Comparison of ENCODE assay signal across 8 cellular contexts in the genomic region with DNA sequence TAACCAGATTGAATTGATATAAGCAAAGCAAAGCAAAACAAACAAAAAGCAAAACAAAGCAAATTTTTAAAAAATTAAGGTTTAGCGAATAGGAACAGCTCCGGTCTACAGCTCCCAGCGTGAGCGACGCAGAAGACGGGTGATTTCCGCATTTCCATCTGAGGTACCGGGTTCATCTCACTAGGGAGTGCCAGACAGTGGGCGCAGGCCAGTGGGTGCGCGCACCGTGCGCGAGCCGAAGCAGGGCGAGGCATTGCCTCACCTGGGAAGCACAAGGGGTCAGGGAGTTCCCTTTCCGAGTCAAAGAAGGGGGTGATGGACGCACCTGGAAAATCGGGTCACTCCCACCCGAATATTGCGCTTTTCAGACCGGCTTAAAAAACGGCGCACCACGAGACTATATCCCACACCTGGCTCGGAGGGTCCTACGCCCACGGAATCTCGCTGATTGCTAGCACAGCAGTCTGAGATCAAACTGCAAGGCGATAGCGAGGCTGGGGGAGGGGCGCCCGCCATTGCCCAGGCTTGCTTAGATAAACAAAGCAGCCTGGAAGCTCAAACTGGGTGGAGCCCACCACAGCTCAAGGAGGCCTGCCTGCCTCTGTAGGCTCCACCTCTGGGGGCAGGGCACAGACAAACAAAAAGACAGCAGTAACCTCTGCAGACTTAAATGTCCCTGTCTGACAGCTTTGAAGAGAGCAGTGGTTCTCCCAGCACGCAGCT.
DNase-seq lines count a peak whose midpoint lies in the region; ATAC-seq and TF ChIP-seq lines count a peak whose summit lies in the region.
"Not testable (repeated sequence)": the region's sequence is repeated elsewhere in the genome, so short reads cannot be mapped to it uniquely, and the experiment has no call there.

No MANE protein-coding gene starts in this region.

- H4K5ac ChIP-seq in H9 (ENCODE audit: insufficient read length, low read depth, low read length) = not testable (repeated sequence)

- DNase-seq in H9; PC-9; activated naive CD8-positive, alpha-beta T cell treated with anti-CD3 and anti-CD28 coated beads, Interleukin-2, amount 50 U/mL, for 24 hours; epithelial cell of esophagus (ENCODE audit: low read depth); osteocyte (ENCODE audit: extremely low spot score, unreplicated experiment): not testable (repeated sequence)
- DNase-seq in activated CD4-positive, alpha-beta T cell treated with anti-CD3 and anti-CD28 coated beads, Interleukin-2, amount 50 U/mL, for 1 hour = peak; percentile 5
- DNase-seq in left colon = peak; percentile 32 to 34

- not testable (repeated sequence) for H3K79me2 ChIP-seq in ACC112 (ENCODE audit: control insufficient read depth, insufficient read depth, low read length, unreplicated experiment); H9 (ENCODE audit: insufficient read depth, low read length); PC-9 (ENCODE audit: low read depth)

- not testable (repeated sequence) for H3K9me3 ChIP-seq in H9 (ENCODE audit: control insufficient read depth, low read depth, low read length); PC-9 (ENCODE audit: insufficient read depth, low read depth)

- TF ChIP-seq CTCF in H9 (conservative IDR thresholded peaks at IDR 0.05); PC-9 (conservative IDR thresholded peaks at IDR 0.05); epithelial cell of esophagus (IDR thresholded peaks at IDR 0.05; ENCODE audit: insufficient read depth, low read depth, low read length, missing control alignments); osteocyte (IDR thresholded peaks at IDR 0.05): not testable (repeated sequence)

- not testable (repeated sequence) for H3K18ac ChIP-seq in H9 (ENCODE audit: insufficient read length, low read depth, low read length)

- H4K20me1 ChIP-seq in H9 (ENCODE audit: control insufficient read depth, insufficient read depth, insufficient read length); PC-9 (ENCODE audit: insufficient read depth): not testable (repeated sequence)

- not testable (repeated sequence) for BruUV-seq in PC-9 (replicated peaks; lab: Mats Ljungman, UMichigan)

- not testable (repeated sequence) for H3K4me2 ChIP-seq in H9 (ENCODE audit: insufficient read depth, insufficient read length, low read length)
- H3K4me2 ChIP-seq in PC-9 = peak overlapping the region; percentile 74

- ATAC-seq in activated naive CD8-positive, alpha-beta T cell treated with anti-CD3 and anti-CD28 coated beads, Interleukin-2, amount 50 U/mL, for 24 hours = not testable (repeated sequence)
- peak; percentile 22 for ATAC-seq in left colon

- H3K4me1 Mint-ChIP-seq in H9 = peaks cover 11 to 13% of the 10 kb centered on the region in 2 experiments
- H3K4me1 Mint-ChIP-seq in activated naive CD8-positive, alpha-beta T cell treated with anti-CD3 and anti-CD28 coated beads, Interleukin-2, amount 50 U/mL, for 24 hours; osteocyte (ENCODE audit: unreplicated experiment): not testable (repeated sequence)

- H3K23me2 ChIP-seq in H9 (ENCODE audit: insufficient read length, low read depth, low read length, poor library complexity, severe bottlenecking) = not testable (repeated sequence)

- not testable (repeated sequence) for H3K9me3 Mint-ChIP-seq in H9; activated naive CD8-positive, alpha-beta T cell treated with anti-CD3 and anti-CD28 coated beads, Interleukin-2, amount 50 U/mL, for 24 hours; osteocyte (ENCODE audit: unreplicated experiment)

- H3K56ac ChIP-seq in H9 (ENCODE audit: insufficient read length, low read depth, low read length) = not testable (repeated sequence)

- H2AFZ ChIP-seq in ACC112 (ENCODE audit: low read length, unreplicated experiment); H9 (ENCODE audit: low read length): not testable (repeated sequence)
- H2AFZ ChIP-seq in PC-9 = peak overlapping the region; percentile 53

- CTCF ChIA-PET in PC-9 (lab: Charles Lee) = interaction anchor here (0.6 kb wide), 1 partner anchor 1223 kb away, joined by 3 read pairs; no protein-coding TSS in a partner anchor

- not testable (repeated sequence) for H3K27me3 Mint-ChIP-seq in H9 (ENCODE audit: low read depth)
- H3K27me3 Mint-ChIP-seq in activated naive CD8-positive, alpha-beta T cell treated with anti-CD3 and anti-CD28 coated beads, Interleukin-2, amount 50 U/mL, for 24 hours = peaks cover 24% of the 10 kb centered on the region
- H3K27me3 Mint-ChIP-seq in osteocyte (ENCODE audit: unreplicated experiment) = peaks cover 13% of the 10 kb centered on the region

- H2BK12ac ChIP-seq in H9 (ENCODE audit: insufficient read length, low read depth, low read length) = not testable (repeated sequence)

- peak overlapping the region; percentile 11; the same call in 1 of the 2 replicates for H3K4me3 ChIP-seq in ACC112 (ENCODE audit: low read depth, low read length)
- H3K4me3 ChIP-seq in PC-9 = peak overlapping the region; percentile 48; the same call in 1 of the 2 replicates
- peak overlapping the region; percentile 43 for H3K4me3 ChIP-seq in epithelial cell of esophagus (ENCODE audit: low read length)

- WGBS in H9 (ENCODE audit: extremely low coverage, insufficient read length, low lambda C conversion rate) = no CpG with 5 or more reads among the region's 34 CpGs

- not testable (repeated sequence) for H2BK20ac ChIP-seq in H9 (ENCODE audit: low read depth, low read length, poor library complexity, severe bottlenecking)

- not testable (repeated sequence) for H3K4ac ChIP-seq in H9 (ENCODE audit: low read depth, low read length)

- H3K36me3 Mint-ChIP-seq in H9 (ENCODE audit: insufficient read depth in 1 of 3, low read depth in 3 of 3); activated naive CD8-positive, alpha-beta T cell treated with anti-CD3 and anti-CD28 coated beads, Interleukin-2, amount 50 U/mL, for 24 hours (ENCODE audit: low read depth); osteocyte (ENCODE audit: unreplicated experiment): not testable (repeated sequence)

- not testable (repeated sequence) for H3K4me1 ChIP-seq in ACC112 (ENCODE audit: control insufficient read depth, insufficient read depth, low read length, unreplicated experiment); H9 (ENCODE audit: insufficient read depth, low read length); PC-9 (replicated peaks; ENCODE audit: insufficient read depth)

- H3K79me1 ChIP-seq in H9 (ENCODE audit: insufficient read depth, low read depth, low read length, poor library complexity, severe bottlenecking) = not testable (repeated sequence)

- H4K91ac ChIP-seq in H9 (ENCODE audit: insufficient read length, low read depth, low read length) = not testable (repeated sequence)

- intact Hi-C loops in PC-9 (cut with micrococcal nuclease; ENCODE audit: unreplicated experiment) = loop anchor here (5.0 kb wide), 3 partner anchors 356 to 541 kb away; no protein-coding TSS in a partner anchor
- intact Hi-C loops in left colon (cut with DNase I, micrococcal nuclease) = not testable (repeated sequence)

- not testable (repeated sequence) for H3T11ph ChIP-seq in H9 (ENCODE audit: low read length)

- not testable (repeated sequence) for H2AK5ac ChIP-seq in H9 (ENCODE audit: insufficient read length, low read length)

- H3K9ac ChIP-seq in H9 (ENCODE audit: extremely low read depth, insufficient read length, low read length) = not testable (repeated sequence)

- H3K14ac ChIP-seq in H9 (ENCODE audit: insufficient read depth, low read length) = not testable (repeated sequence)

- H3K27ac Mint-ChIP-seq in H9; activated naive CD8-positive, alpha-beta T cell treated with anti-CD3 and anti-CD28 coated beads, Interleukin-2, amount 50 U/mL, for 24 hours; osteocyte (ENCODE audit: unreplicated experiment): not testable (repeated sequence)

- not testable (repeated sequence) for H3F3A ChIP-seq in PC-9 (ENCODE audit: insufficient read depth, low read depth)

- H3K4me3 Mint-ChIP-seq in H9 = peak overlapping the region; percentile 66 to 79
- H3K4me3 Mint-ChIP-seq in activated naive CD8-positive, alpha-beta T cell treated with anti-CD3 and anti-CD28 coated beads, Interleukin-2, amount 50 U/mL, for 24 hours = peak overlapping the region; percentile 50
- peak overlapping the region; percentile 56 for H3K4me3 Mint-ChIP-seq in osteocyte (ENCODE audit: unreplicated experiment)

- not testable (repeated sequence) for H2BK5ac ChIP-seq in H9 (ENCODE audit: insufficient read length, low read length)

- H3K23ac ChIP-seq in H9 (ENCODE audit: insufficient read length, low read depth, low read length) = not testable (repeated sequence)

- H3K27ac ChIP-seq in ACC112 (ENCODE audit: low read depth, low read length); H9 (ENCODE audit: insufficient read length, low read depth, low read length); PC-9: not testable (repeated sequence)

- POLR2A ChIA-PET in PC-9 (lab: Charles Lee; ENCODE audit: unreplicated experiment) = interaction anchor here (0.6 kb wide), 1 partner anchor 101 kb away, joined by 6 read pairs; no protein-coding TSS in a partner anchor

- H4K8ac ChIP-seq in H9 (replicated peaks; ENCODE audit: insufficient read length, low read depth, low read length) = not testable (repeated sequence)

- H3K9me2 ChIP-seq in PC-9 (ENCODE audit: insufficient read depth) = not testable (repeated sequence)

- H2BK120ac ChIP-seq in H9 (ENCODE audit: low read depth, low read length, poor library complexity, severe bottlenecking) = not testable (repeated sequence)

- peaks cover 13% of the 10 kb centered on the region for H3K27me3 ChIP-seq in ACC112 (ENCODE audit: insufficient read depth, low read length)
- H3K27me3 ChIP-seq in H9 (ENCODE audit: insufficient read depth, low read length); PC-9 (ENCODE audit: insufficient read depth, low read depth): not testable (repeated sequence)

- H2BK15ac ChIP-seq in H9 (ENCODE audit: low read depth, low read length) = not testable (repeated sequence)

- not testable (repeated sequence) for H3K36me3 ChIP-seq in ACC112 (ENCODE audit: insufficient read depth, low read length); PC-9 (ENCODE audit: low read depth)
